9 cellular contexts compared by ENCODE assay signal in genomic region chr13:31945202-31945978, GRCh38.
DNase-seq lines count a peak whose midpoint lies in the region; ATAC-seq and TF ChIP-seq lines count a peak whose summit lies in the region.
"Had no signal": no experiment of that assay in that cellular context is flagged by ENCODE, and none has a peak within 500 bp of the region (broad histone marks: within the 10 kb centered on the region; RNA-seq: fewer than 3 reads in every experiment).

No MANE protein-coding gene starts in this region.

- no peaks in the 10 kb centered on the region for H3K27me3 Mint-ChIP-seq in endodermal cell (ENCODE audit: insufficient read depth)
- peaks cover 7% of the 10 kb centered on the region for H3K27me3 Mint-ChIP-seq in nephron progenitor cell (ENCODE audit: low read depth, poor library complexity)
- H3K27me3 Mint-ChIP-seq in naive thymus-derived CD8-positive, alpha-beta T cell: peaks cover 0 to 13% (median 6%) of the 10 kb centered on the region in 5 donors

- H3K9me3 ChIP-seq in endodermal cell (ENCODE audit: control insufficient read depth, low read length): no peaks in the 10 kb centered on the region
- H3K9me3 ChIP-seq: A549 had no signal

- H3K9me3 Mint-ChIP-seq in endodermal cell (no peaks in the 10 kb centered on the region), nephron progenitor cell (no peaks in the 10 kb centered on the region)
- no peaks in the 10 kb centered on the region for H3K9me3 Mint-ChIP-seq in naive thymus-derived CD8-positive, alpha-beta T cell

- H3K4me3 Mint-ChIP-seq in endodermal cell (peak overlapping the region; percentile 65), nephron progenitor cell (no peak overlapping the region)
- no peak overlapping the region for H3K4me3 Mint-ChIP-seq in naive thymus-derived CD8-positive, alpha-beta T cell

- DNase-seq in SIG-M5 treated with dmso at 0.1 percent for 504 hours (lab: John Stamatoyannopoulos, UW; ENCODE audit: unreplicated experiment) (peak; percentile 35), SIG-M5 (lab: John Stamatoyannopoulos, UW) (no peak), NCI-H748 (lab: John Stamatoyannopoulos, UW; ENCODE audit: unreplicated experiment) (peak; percentile 100), endodermal cell (peak; percentile 74), nephron progenitor cell (peak; percentile 8)
- DNase-seq in effector CD4-positive, alpha-beta T cell: no peak
- DNase-seq in naive thymus-derived CD8-positive, alpha-beta T cell: no peak

- H3K4me1 ChIP-seq in endodermal cell (ENCODE audit: control insufficient read depth, insufficient read depth, low read length): peaks cover 19% of the 10 kb centered on the region
- H3K4me1 ChIP-seq: A549 had no signal

- no peaks in the 10 kb centered on the region for H3K36me3 Mint-ChIP-seq in endodermal cell (ENCODE audit: low read depth)
- no peaks in the 10 kb centered on the region for H3K36me3 Mint-ChIP-seq in nephron progenitor cell (ENCODE audit: low read depth)
- H3K36me3 Mint-ChIP-seq in naive thymus-derived CD8-positive, alpha-beta T cell: no peaks in the 10 kb centered on the region

- peak overlapping the region; percentile 63 for H3K4me3 ChIP-seq in endodermal cell (ENCODE audit: low read length)
- H3K4me3 ChIP-seq: A549 had no signal

- H3K27ac ChIP-seq in endodermal cell (ENCODE audit: low read depth, low read length): no peak overlapping the region
- H3K27ac ChIP-seq: A549 had no signal

- TF ChIP-seq CTCF in endodermal cell (conservative IDR thresholded peaks at IDR 0.05) (no peak), nephron progenitor cell (IDR thresholded peaks at IDR 0.05) (no peak)

- 82 to 95% methylated on average over 9 to 14 of the region's 14 CpGs for WGBS in endodermal cell (ENCODE audit: insufficient coverage in 1 of 2, insufficient read length in 1 of 2), 2 experiments

- peaks cover 45% of the 10 kb centered on the region for H3K4me1 Mint-ChIP-seq in endodermal cell
- H3K4me1 Mint-ChIP-seq in nephron progenitor cell: peaks cover 25% of the 10 kb centered on the region
- peaks cover 0 to 2% (median 0%) of the 10 kb centered on the region in 4 donors for H3K4me1 Mint-ChIP-seq in naive thymus-derived CD8-positive, alpha-beta T cell

- no peaks in the 10 kb centered on the region for H3K36me3 ChIP-seq in endodermal cell (ENCODE audit: control insufficient read depth, insufficient read depth, low read length)

- H3K9ac ChIP-seq in endodermal cell (ENCODE audit: extremely low read depth, low read length, poor library complexity, severe bottlenecking): no peak overlapping the region

- POLR2A ChIA-PET in naive thymus-derived CD8-positive, alpha-beta T cell (lab: Charles Lee): no interaction called here

- peak overlapping the region; percentile 57 for H3K27ac Mint-ChIP-seq in endodermal cell
- no peak overlapping the region for H3K27ac Mint-ChIP-seq in nephron progenitor cell
- H3K27ac Mint-ChIP-seq in naive thymus-derived CD8-positive, alpha-beta T cell: no peak overlapping the region

- no peak for ATAC-seq in naive thymus-derived CD8-positive, alpha-beta T cell
- no peak for ATAC-seq in HG03159 (IDR thresholded peaks at IDR 0.05; ENCODE audit: unreplicated experiment)
- ATAC-seq: A549 had no signal

- no peaks in the 10 kb centered on the region for H3K27me3 ChIP-seq in endodermal cell (ENCODE audit: control insufficient read depth, insufficient read depth, low read length, poor library complexity, severe bottlenecking)

Comparison
In these comparisons a context has a peak if more than half of its experiments do, and no peak if none do; other contexts are left out.
1. DNase-seq: peak in SIG-M5 treated with dmso at 0.1 percent for 504 hours (single experiment), NCI-H748 (single experiment), endodermal cell (single experiment) and nephron progenitor cell (single experiment); none in SIG-M5 (single experiment), effector CD4-positive, alpha-beta T cell (single experiment) and naive thymus-derived CD8-positive, alpha-beta T cell (0 of 10).